In genomic region chr3:150062492-150062891, GRCh38 we compare ENCODE assay signal across 1 cellular context.
TF ChIP-seq lines count a peak whose summit lies in the region.

No MANE protein-coding gene starts in this region.

TF ChIP-seq in A549, 52 proteins besides CTCF, POLR2A, EP300 and RAD21 (continued from another document):
- TF ChIP-seq E2F6 (IDR thresholded peaks at IDR 0.05; ENCODE audit: borderline replicate concordance, low read depth) = no peak
